ENCODE assay signal across 14 cellular contexts in genomic region chr15:85837011-85837433, GRCh38. TPM values are rescaled to one million over a fixed set of nuclear protein-coding genes. Genes with fewer than 3 reads are reported as not detected.
DNase-seq lines count a peak whose midpoint lies in the region; ATAC-seq, FAIRE-seq and TF ChIP-seq lines count a peak whose summit lies in the region.
"Had no signal": no experiment of that assay in that cellular context is flagged by ENCODE, and none has a peak within 500 bp of the region (broad histone marks: within the 10 kb centered on the region; RNA-seq: fewer than 3 reads in every experiment).

No MANE protein-coding gene starts in this region.

- peaks cover 26% of the 10 kb centered on the region for H3K4me1 ChIP-seq in A549
- H3K4me1 ChIP-seq in HUES48 (ENCODE audit: control insufficient read depth, insufficient read depth, low read length), result peaks cover 9% of the 10 kb centered on the region
- peaks cover 4% of the 10 kb centered on the region for H3K4me1 ChIP-seq in astrocyte (ENCODE audit: insufficient read depth, low read length)
- peaks cover 8 to 11% of the 10 kb centered on the region in 2 donors for H3K4me1 ChIP-seq in left lung

- no peaks in the 10 kb centered on the region for H3K79me2 ChIP-seq in astrocyte (ENCODE audit: insufficient read depth, low read length)

- H4K20me1 ChIP-seq in astrocyte (ENCODE audit: insufficient read depth, low read length), result no peaks in the 10 kb centered on the region

- no peak for TF ChIP-seq RAD21 in A549 (conservative IDR thresholded peaks at IDR 0.05 in 1 of 2, IDR thresholded peaks at IDR 0.05 in 1 of 2)

- H3K27me3 ChIP-seq in HUES48 (ENCODE audit: control insufficient read depth, insufficient read depth, low read length) (peaks cover 11% of the 10 kb centered on the region), astrocyte (ENCODE audit: insufficient read depth, low read length) (peaks cover 2% of the 10 kb centered on the region), left lung (no peaks in the 10 kb centered on the region)
- H3K27me3 ChIP-seq: ascending aorta, esophagus muscularis mucosa had no signal

- no peak for TF ChIP-seq EP300 in A549 (IDR thresholded peaks at IDR 0.05)

- peak; percentile 71 to 80 for DNase-seq in A549 (ENCODE audit: low read depth in 1 of 2, low spot score in 1 of 2)
- no peak for DNase-seq in astrocyte (ENCODE audit: low read depth)
- DNase-seq in left lung, result no peak
- DNase-seq in chondrocyte (ENCODE audit: low spot score), result no peak
- DNase-seq in NK-92 (lab: John Stamatoyannopoulos, UW; ENCODE audit: unreplicated experiment), result no peak
- no peak for DNase-seq in KG1 (lab: John Stamatoyannopoulos, UW)
- no peak for DNase-seq in substantia nigra (lab: John Stamatoyannopoulos, UW)
- DNase-seq: activated T-cell treated with anti-CD3 and anti-CD28 coated beads, Interleukin-2, amount 50 U/mL, for 1 hour; AML-193; NCI-H2081 treated with DMSO at 0.1 percent for 48 hours; stimulated activated CD8-positive, alpha-beta memory T cell treated with anti-CD3 and anti-CD28 coated beads, Interleukin-4, amount 100 ng/mL, for 48 hours had no signal

- H3K9ac ChIP-seq in HUES48 (ENCODE audit: low read depth, low read length) (no peak overlapping the region), astrocyte (ENCODE audit: low read length) (no peak overlapping the region)

- H3K9me3 Mint-ChIP-seq in astrocyte (ENCODE audit: unreplicated experiment) (no peaks in the 10 kb centered on the region), chondrocyte (ENCODE audit: low read depth) (no peaks in the 10 kb centered on the region)

- CTCF ChIA-PET in A549 (lab: Yijun Ruan, JAX), result interaction anchor here (0.5 to 7.5 kb wide), 9 partner anchors 9 to 541 kb away, joined by 3 to 79 read pairs (median 3); no protein-coding TSS in a partner anchor

- WGBS in A549 (ENCODE audit: missing lambda C conversion rate), result 5% methylated on average over 6 of the region's 6 CpGs

- H3K36me3 Mint-ChIP-seq in astrocyte (ENCODE audit: low read depth, unreplicated experiment) (no peaks in the 10 kb centered on the region), chondrocyte (ENCODE audit: low read depth) (no peaks in the 10 kb centered on the region)

- H3K4me2 ChIP-seq in A549, result peak overlapping the region; percentile 58
- H3K4me2 ChIP-seq in astrocyte (ENCODE audit: low read length), result no peak overlapping the region

- intact Hi-C loops in left lung (cut with DNase I), result loop anchor here in 1 of 2 donors (10.0 kb wide), 1 partner anchor 92 kb away; no protein-coding TSS in a partner anchor

- peaks cover 10% of the 10 kb centered on the region for H3K27me3 Mint-ChIP-seq in astrocyte (ENCODE audit: low read depth, unreplicated experiment)
- no peaks in the 10 kb centered on the region for H3K27me3 Mint-ChIP-seq in chondrocyte (ENCODE audit: low read depth)

- TF ChIP-seq POLR2A in A549 (IDR thresholded peaks at IDR 0.05; ENCODE audit: low read length), result no peak

- H3K4me1 Mint-ChIP-seq in astrocyte (ENCODE audit: low read depth, unreplicated experiment), result no peaks in the 10 kb centered on the region
- H3K4me1 Mint-ChIP-seq in chondrocyte (ENCODE audit: low read depth), result peaks cover 8% of the 10 kb centered on the region

- no peaks in the 10 kb centered on the region for H3K9me3 ChIP-seq in A549
- H3K9me3 ChIP-seq in HUES48 (ENCODE audit: control insufficient read depth, insufficient read depth, low read length), result no peaks in the 10 kb centered on the region
- H3K9me3 ChIP-seq in astrocyte (ENCODE audit: insufficient read depth, low read depth, low read length), result no peaks in the 10 kb centered on the region
- H3K9me3 ChIP-seq in left lung, result no peaks in the 10 kb centered on the region
- H3K9me3 ChIP-seq: ascending aorta, esophagus muscularis mucosa had no signal

- H3K4me3 ChIP-seq in A549 (no peak overlapping the region), HUES48 (ENCODE audit: low read depth, low read length) (no peak overlapping the region), astrocyte (ENCODE audit: insufficient read depth, low read depth, low read length) (no peak overlapping the region), left lung (no peak overlapping the region)
- H3K4me3 ChIP-seq: ascending aorta, esophagus muscularis mucosa had no signal

- H3K27ac Mint-ChIP-seq in astrocyte (ENCODE audit: unreplicated experiment), result peak overlapping the region; percentile 27
- no peak overlapping the region for H3K27ac Mint-ChIP-seq in chondrocyte (ENCODE audit: unreplicated experiment)

- no peak for TF ChIP-seq CTCF in A549 (IDR thresholded peaks at IDR 0.05)
- no peak for TF ChIP-seq CTCF in astrocyte (IDR thresholded peaks at IDR 0.05; ENCODE audit: insufficient read depth, low read depth, low read length)
- no peak for TF ChIP-seq CTCF in left lung (IDR thresholded peaks at IDR 0.05)
- TF ChIP-seq CTCF in chondrocyte (IDR thresholded peaks at IDR 0.05), result no peak

- FAIRE-seq in A549 (lab: Jason Lieb, UNC) (no peak), astrocyte (lab: Jason Lieb, UNC) (no peak)

- no peaks in the 10 kb centered on the region for H3K36me3 ChIP-seq in HUES48 (ENCODE audit: control insufficient read depth, insufficient read depth, low read length)
- H3K36me3 ChIP-seq in astrocyte (ENCODE audit: insufficient read depth, low read length), result no peaks in the 10 kb centered on the region
- H3K36me3 ChIP-seq in left lung, result no peaks in the 10 kb centered on the region
- H3K36me3 ChIP-seq: ascending aorta, esophagus muscularis mucosa had no signal

- H3K27ac ChIP-seq in A549 (peak overlapping the region; percentile 59 to 74), HUES48 (ENCODE audit: low read depth, low read length) (peak overlapping the region; percentile 21), astrocyte (ENCODE audit: low read depth, low read length) (no peak overlapping the region), left lung (no peak overlapping the region), substantia nigra (ENCODE audit: low read depth, low read length, poor library complexity, severe bottlenecking) (no peak overlapping the region)
- H3K27ac ChIP-seq: ascending aorta, esophagus muscularis mucosa had no signal

- POLR2A ChIA-PET in A549 (lab: Yijun Ruan, JAX), result no interaction called here

- ATAC-seq in A549 (peak; percentile 36 to 59; a peak in 5 of 6 replicates), left lung (peak; percentile 60)

- H3K4me3 Mint-ChIP-seq in astrocyte (ENCODE audit: unreplicated experiment) (no peak overlapping the region), chondrocyte (ENCODE audit: unreplicated experiment) (no peak overlapping the region)

- H2AFZ ChIP-seq in astrocyte (ENCODE audit: low read depth, low read length), result peak overlapping the region; percentile 35

TF ChIP-seq in A549, 52 proteins besides CTCF, POLR2A, EP300 and RAD21:
- no peak for TF ChIP-seq HEYL (CRISPR knock-in tag; IDR thresholded peaks at IDR 0.05)
- TF ChIP-seq MYC (IDR thresholded peaks at IDR 0.05; ENCODE audit: borderline replicate concordance, low read length), result no peak
- no peak for TF ChIP-seq ZC3H11A (IDR thresholded peaks at IDR 0.05)
- no peak for TF ChIP-seq CHD2 (IDR thresholded peaks at IDR 0.05; ENCODE audit: low read length, partially characterized antibody)
- TF ChIP-seq BHLHE40 (IDR thresholded peaks at IDR 0.05; ENCODE audit: low read depth, low read length), result no peak
- TF ChIP-seq FOXS1 (CRISPR knock-in tag; IDR thresholded peaks at IDR 0.05), result no peak
- no peak for TF ChIP-seq JUNB (IDR thresholded peaks at IDR 0.05)
- no peak for TF ChIP-seq RFX5 (IDR thresholded peaks at IDR 0.05)
- no peak for TF ChIP-seq PHF8 (IDR thresholded peaks at IDR 0.05; ENCODE audit: borderline replicate concordance, low read depth)
- no peak for TF ChIP-seq BCL3 (IDR thresholded peaks at IDR 0.05)
- TF ChIP-seq ZFP36 (IDR thresholded peaks at IDR 0.05; ENCODE audit: borderline replicate concordance, partially characterized antibody), result no peak
- TF ChIP-seq GATA3 (IDR thresholded peaks at IDR 0.05; ENCODE audit: borderline replicate concordance), result peak; percentile 37; the same call in 1 of the 2 replicates
- TF ChIP-seq MAZ (IDR thresholded peaks at IDR 0.05; ENCODE audit: borderline replicate concordance, low read depth, low read length), result no peak
- TF ChIP-seq RCOR1 (IDR thresholded peaks at IDR 0.05; ENCODE audit: low read depth, low read length), result no peak
- TF ChIP-seq USF2 (IDR thresholded peaks at IDR 0.05), result no peak
- TF ChIP-seq FOSL2 (IDR thresholded peaks at IDR 0.05), result no peak; the same call in 1 of the 2 replicates
- TF ChIP-seq FOSL2 (CRISPR knock-in tag; IDR thresholded peaks at IDR 0.05), result peak; percentile 51; the same call in 1 of the 2 replicates

RNA-seq across cellular contexts. Expression of gene KLHL25, which starts 42.3 kb away (rescaled TPM):
- 3.2 and 4.0 TPM in 2 replicates for polyA plus RNA-seq in A549 (2011; rRNA removed)
- 6.8 and 8.5 TPM in 2 replicates for polyA plus RNA-seq in A549 (2012; cell fraction: cytosol; rRNA removed)
- polyA plus RNA-seq in A549 (2012; cell fraction: nucleus; rRNA removed), result 18.2 and 22.8 TPM in 2 replicates
- 4.6 to 6.1 TPM (median 5.6 TPM) in 3 replicates for polyA plus RNA-seq in A549 (2017; fragmentation: RNase III; extraction: RNeasy Plus Mini Kit Qiagen cat#74134 plus additional on column Dnase treatment)
- polyA minus RNA-seq in A549 (2011; rRNA and poly(A)+ RNA removed), result 4.0 and 6.4 TPM in 2 replicates
- total RNA-seq in astrocyte, result 4.7 and 5.6 TPM in 2 replicates
- 1 to 10 TPM; 4.4 to 4.6 TPM for total RNA-seq in left lung
- total RNA-seq in chondrocyte, result 3.4 to 3.8 TPM (median 3.4 TPM) in 3 replicates

Comparison
In these comparisons a context has a peak if more than half of its experiments do, and no peak if none do; other contexts are left out.
1. DNase-seq: peak in A549 (2 of 2); none in astrocyte (single experiment), left lung (0 of 2), chondrocyte (single experiment), NK-92 (single experiment), KG1 (single experiment) and substantia nigra (0 of 49).
2. H3K27ac ChIP-seq: peak in A549 (2 of 2) and HUES48 (single experiment); none in astrocyte (single experiment), left lung (0 of 2) and substantia nigra (single experiment).